ENCODE assay signal across 22 cellular contexts in the genomic region with DNA sequence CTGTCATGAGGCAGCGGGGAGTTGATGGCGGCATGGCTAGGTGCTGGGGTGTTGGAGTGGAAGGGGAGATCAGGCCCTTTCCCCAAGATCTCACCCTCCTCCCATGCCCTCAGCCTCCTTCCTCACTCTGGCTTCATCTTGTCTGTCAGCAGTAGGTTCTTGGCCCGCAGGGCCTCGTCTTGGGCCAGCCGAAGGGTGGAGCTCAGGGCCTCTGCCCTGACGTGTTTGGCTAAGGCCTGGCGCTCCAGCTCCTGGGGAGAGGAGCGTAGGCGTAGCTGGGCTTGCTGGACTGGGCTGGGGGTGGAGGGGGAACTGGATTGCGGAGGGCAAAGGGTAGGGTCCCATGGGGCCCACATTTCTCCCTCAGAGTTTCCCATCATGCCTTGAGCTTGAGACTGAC. TPM values are rescaled to one million over a fixed set of nuclear protein-coding genes. Genes with fewer than 3 reads are reported as not detected.
A peak's percentile ranks its signal among the peaks of the same experiment; 100 is the strongest.
DNase-seq lines count a peak whose midpoint lies in the region; ATAC-seq, FAIRE-seq and TF ChIP-seq lines count a peak whose summit lies in the region.
"Had no signal": no experiment of that assay in that cellular context is flagged by ENCODE, and none has a peak within 500 bp of the region (broad histone marks: within the 10 kb centered on the region; RNA-seq: fewer than 3 reads in every experiment).

No MANE protein-coding gene starts in this region.

- no peak overlapping the region for H2BK120ac ChIP-seq in IMR-90 (ENCODE audit: low read depth, low read length)
- peak overlapping the region; percentile 55 for H2BK120ac ChIP-seq in neuronal stem cell (ENCODE audit: low read depth, low read length)

- WGBS in A549 (ENCODE audit: missing lambda C conversion rate): 93% methylated on average over 10 of the region's 10 CpGs
- WGBS in IMR-90 (ENCODE audit: extremely low coverage in 2 of 2, insufficient read length in 1 of 2), 2 experiments: 62% methylated on average over 2 of the region's 10 CpGs; no CpG with 5 or more reads in 1 of the 2 experiments
- no CpG with 5 or more reads among the region's 10 CpGs for WGBS in neuronal stem cell (ENCODE audit: extremely low coverage in 2 of 2, insufficient read length in 2 of 2, insufficient replicate concordance in 1 of 2), 2 donors

- H4K5ac ChIP-seq in IMR-90 (ENCODE audit: low read depth, low read length): no peak overlapping the region

- TF ChIP-seq EP300 in A549 (IDR thresholded peaks at IDR 0.05): no peak

- H2BK20ac ChIP-seq in IMR-90 (ENCODE audit: low read depth, low read length): no peak overlapping the region

- H3K18ac ChIP-seq in IMR-90 (ENCODE audit: low read depth, low read length): no peak overlapping the region
- H3K18ac ChIP-seq in neuronal stem cell (ENCODE audit: low read length): peak overlapping the region; percentile 39

- H3K23ac ChIP-seq in IMR-90 (ENCODE audit: low read depth, low read length): no peak overlapping the region
- no peak overlapping the region for H3K23ac ChIP-seq in neuronal stem cell (ENCODE audit: low read depth, low read length, poor library complexity)

- no peaks in the 10 kb centered on the region for H3K4me1 ChIP-seq in A549
- no peaks in the 10 kb centered on the region for H3K4me1 ChIP-seq in IMR-90 (ENCODE audit: control insufficient read depth, insufficient read depth, low read length)
- H3K4me1 ChIP-seq in neuronal stem cell (ENCODE audit: control insufficient read depth in 2 of 2, insufficient read depth in 1 of 2, low read depth in 1 of 2, low read length in 2 of 2): no peaks in the 10 kb centered on the region
- no peaks in the 10 kb centered on the region for H3K4me1 ChIP-seq in kidney (ENCODE audit: control insufficient read depth in 1 of 2, insufficient read depth in 1 of 2, low read depth in 1 of 2, low read length in 2 of 2)
- H3K4me1 ChIP-seq: Caco-2 had no signal

- intact Hi-C loops in IMR-90 (cut with micrococcal nuclease): no loop called here
- intact Hi-C loops in kidney (cut with DNase I): no loop called here

- ATAC-seq in A549 (no peak), IMR-90 (ENCODE audit: low read depth) (no peak), GM18517 (IDR thresholded peaks at IDR 0.05; ENCODE audit: unreplicated experiment) (no peak)
- ATAC-seq: GM23338, HCT116 had no signal

- no peaks in the 10 kb centered on the region for H3K36me3 ChIP-seq in IMR-90 (ENCODE audit: control insufficient read depth, insufficient read depth, low read length)
- no peaks in the 10 kb centered on the region for H3K36me3 ChIP-seq in neuronal stem cell (replicated peaks in 1 of 2; ENCODE audit: control insufficient read depth in 2 of 2, insufficient read depth in 2 of 2, low read length in 2 of 2)
- H3K36me3 ChIP-seq in kidney (ENCODE audit: control insufficient read depth in 1 of 2, insufficient read depth in 2 of 2, low read length in 2 of 2): no peaks in the 10 kb centered on the region

- H3K9me3 ChIP-seq in A549 (no peaks in the 10 kb centered on the region), IMR-90 (ENCODE audit: control insufficient read depth, insufficient read depth, low read length) (no peaks in the 10 kb centered on the region), neuronal stem cell (replicated peaks in 1 of 2; ENCODE audit: control insufficient read depth in 2 of 2, insufficient read depth in 1 of 2, low read depth in 1 of 2, low read length in 2 of 2) (peaks cover 0 to under 1% of the 10 kb centered on the region in 2 donors), kidney (ENCODE audit: control insufficient read depth in 1 of 2, low read length in 2 of 2) (no peaks in the 10 kb centered on the region)
- H3K9me3 ChIP-seq: Caco-2 had no signal

- H3K27ac ChIP-seq in A549 (no peak overlapping the region), IMR-90 (ENCODE audit: insufficient read depth, low read length) (no peak overlapping the region), neuronal stem cell (replicated peaks; ENCODE audit: low read length) (no peak overlapping the region), kidney (ENCODE audit: low read depth in 2 of 2, low read length in 2 of 2) (no peak overlapping the region)
- H3K27ac ChIP-seq: C4-2B had no signal

- no peak overlapping the region for H3K56ac ChIP-seq in IMR-90 (ENCODE audit: extremely low read depth, insufficient read depth, low read length)

- CTCF ChIA-PET in A549 (lab: Yijun Ruan, JAX): interaction anchor here (1.4 to 1.6 kb wide), 2 partner anchors 12 to 59 kb away, joined by 3 to 6 read pairs; no protein-coding TSS in a partner anchor
- CTCF ChIA-PET in IMR-90 (lab: Yijun Ruan, JAX): no interaction called here

- H3K27me3 ChIP-seq in IMR-90 (ENCODE audit: control insufficient read depth, insufficient read depth, low read length): no peaks in the 10 kb centered on the region; the same call in 1 of the 2 replicates
- H3K27me3 ChIP-seq in neuronal stem cell (ENCODE audit: control insufficient read depth in 3 of 3, insufficient read depth in 3 of 3, low read depth in 1 of 3, low read length in 3 of 3): no peaks in the 10 kb centered on the region

- no peak for TF ChIP-seq RAD21 in A549 (conservative IDR thresholded peaks at IDR 0.05 in 1 of 2, IDR thresholded peaks at IDR 0.05 in 1 of 2)
- TF ChIP-seq RAD21 in IMR-90 (IDR thresholded peaks at IDR 0.05; ENCODE audit: low read length): no peak

- H4K20me1 ChIP-seq in IMR-90 (ENCODE audit: insufficient read depth, low read length): no peaks in the 10 kb centered on the region

- no peak overlapping the region for H3K9ac ChIP-seq in IMR-90 (ENCODE audit: low read depth, low read length)
- H3K9ac ChIP-seq in neuronal stem cell (ENCODE audit: low read depth, low read length, poor library complexity): peak overlapping the region; percentile 12
- no peak overlapping the region for H3K9ac ChIP-seq in kidney (ENCODE audit: low read length in 2 of 2)

- POLR2A ChIA-PET in A549 (lab: Yijun Ruan, JAX): no interaction called here
- POLR2A ChIA-PET in IMR-90 (lab: Charles Lee; ENCODE audit: unreplicated experiment): no interaction called here

- H2BK15ac ChIP-seq in IMR-90 (ENCODE audit: low read depth, low read length): no peak overlapping the region
- H2BK15ac ChIP-seq in neuronal stem cell (ENCODE audit: low read length): no peak overlapping the region

- no peak overlapping the region for H3K14ac ChIP-seq in IMR-90 (replicated peaks; ENCODE audit: low read depth, low read length)
- no peak overlapping the region for H3K14ac ChIP-seq in neuronal stem cell (ENCODE audit: low read length)

- in situ Hi-C loops in IMR-90 (cut with MboI; ENCODE audit: low sequenced_read_pairs): no loop called here

- FAIRE-seq in A549 (lab: Jason Lieb, UNC): no peak
- FAIRE-seq in kidney (lab: Jason Lieb, UNC): no peak
- FAIRE-seq: A204.1, D721Med, GM12892, GM18507, HTR-8/SVneo had no signal

- H3K79me1 ChIP-seq in IMR-90 (ENCODE audit: low read depth in 1 of 2, low read length in 2 of 2) (no peaks in the 10 kb centered on the region), neuronal stem cell (ENCODE audit: low read depth, low read length) (no peaks in the 10 kb centered on the region)

- peak overlapping the region; percentile 67 for H2AFZ ChIP-seq in IMR-90 (replicated peaks; ENCODE audit: low read length, poor library complexity)
- peak overlapping the region; percentile 79 for H2AFZ ChIP-seq in neuronal stem cell (ENCODE audit: low read length)
- H2AFZ ChIP-seq: GM23338 had no signal

- H4K8ac ChIP-seq in IMR-90 (ENCODE audit: low read depth in 2 of 2, low read length in 2 of 2): no peak overlapping the region
- no peak overlapping the region for H4K8ac ChIP-seq in neuronal stem cell (ENCODE audit: low read depth, low read length)

- H2BK12ac ChIP-seq in neuronal stem cell (ENCODE audit: low read length): no peak overlapping the region

- H3K4me3 ChIP-seq in A549 (no peak overlapping the region), IMR-90 (ENCODE audit: insufficient read depth, low read depth, low read length) (no peak overlapping the region), fibroblast of mammary gland (ENCODE audit: control insufficient read depth, low read depth, low read length) (no peak overlapping the region), neuronal stem cell (ENCODE audit: low read length in 2 of 2) (no peak overlapping the region), kidney (ENCODE audit: low read length in 2 of 2) (no peak overlapping the region)
- H3K4me3 ChIP-seq: GM23338 had no signal

- H2AK5ac ChIP-seq in IMR-90 (ENCODE audit: low read depth, low read length) (no peak overlapping the region), neuronal stem cell (ENCODE audit: low read depth, low read length) (no peak overlapping the region)

- no peak for DNase-seq in A549 (ENCODE audit: low read depth in 1 of 2, low spot score in 1 of 2)
- no peak for DNase-seq in IMR-90
- DNase-seq in fibroblast of mammary gland (ENCODE audit: low read depth): peak; percentile 34
- no peak for DNase-seq in neuronal stem cell (ENCODE audit: low spot score)
- no peak for DNase-seq in kidney
- no peak for DNase-seq in T-helper 2 cell
- DNase-seq: AML-193; Caco-2; CD4-positive, alpha-beta T cell; GDM1; H7; HFFc6 had no signal

- H3K4ac ChIP-seq in IMR-90 (ENCODE audit: low read depth, low read length) (no peak overlapping the region), neuronal stem cell (ENCODE audit: low read length) (no peak overlapping the region)

- dilution Hi-C loops in IMR-90 (cut with HindIII; ENCODE audit: low sequenced_read_pairs, unreplicated experiment): no loop called here

- TF ChIP-seq CTCF in A549 (IDR thresholded peaks at IDR 0.05) (no peak), IMR-90 (conservative IDR thresholded peaks at IDR 0.05; ENCODE audit: low read depth, low read length) (no peak), fibroblast of mammary gland (conservative IDR thresholded peaks at IDR 0.05; ENCODE audit: control insufficient read depth, insufficient read depth, low read depth, low read length) (no peak), kidney (IDR thresholded peaks at IDR 0.05; ENCODE audit: borderline replicate concordance, extremely low read depth, insufficient read depth) (no peak)

- peak overlapping the region; percentile 28 for H2AK9ac ChIP-seq in IMR-90 (replicated peaks; ENCODE audit: low read depth, low read length, poor library complexity)

- TF ChIP-seq POLR2A in A549 (IDR thresholded peaks at IDR 0.05; ENCODE audit: low read length) (peak; percentile 22; the same call in 1 of the 2 replicates), IMR-90 (IDR thresholded peaks at IDR 0.05; ENCODE audit: low read depth, low read length) (no peak)

- BruUV-seq in IMR-90 (replicated peaks; lab: Mats Ljungman, UMichigan): no TSS peak

- H3K4me2 ChIP-seq in A549: no peak overlapping the region
- no peak overlapping the region for H3K4me2 ChIP-seq in IMR-90 (ENCODE audit: low read depth, low read length)
- H3K4me2 ChIP-seq in neuronal stem cell (ENCODE audit: insufficient read depth, low read length, poor library complexity, severe bottlenecking): no peak overlapping the region
- H3K4me2 ChIP-seq: GM23338 had no signal

- no peak overlapping the region for H2BK5ac ChIP-seq in IMR-90 (ENCODE audit: low read depth, low read length, poor library complexity, severe bottlenecking)
- no peak overlapping the region for H2BK5ac ChIP-seq in neuronal stem cell (ENCODE audit: low read length)

- H3K9me1 ChIP-seq in IMR-90 (ENCODE audit: insufficient read depth, low read length): no peaks in the 10 kb centered on the region

- H4K91ac ChIP-seq in IMR-90 (ENCODE audit: insufficient read depth, low read depth, low read length) (no peak overlapping the region), neuronal stem cell (ENCODE audit: low read depth, low read length, poor library complexity) (no peak overlapping the region)

RNA-seq across cellular contexts. Expression of a gene that starts 23.2 kb away (rescaled TPM):
- polyA plus RNA-seq in A549 (2011; rRNA removed) (not detected in 2 replicates), A549 (2017; fragmentation: RNase III; extraction: RNeasy Plus Mini Kit Qiagen cat#74134 plus additional on column Dnase treatment) (not detected in 3 replicates), IMR-90 (2012; rRNA removed) (0.10 TPM in 1 of 2 replicates, not detected in the other), kidney (ENCODE audit: insufficient read depth, low read depth, low replicate concordance) (0.47 TPM)
- polyA plus RNA-seq in A549 (2012; cell fraction: cytosol; rRNA removed): 0.03 TPM in 1 of 2 replicates, not detected in the other
- 0.06 TPM in 1 of 2 replicates, not detected in the other for polyA plus RNA-seq in A549 (2012; cell fraction: nucleus; rRNA removed)
- polyA minus RNA-seq in A549 (2011; rRNA and poly(A)+ RNA removed): not detected in 2 replicates
- total RNA-seq in IMR-90 (2012; rRNA removed) (not detected in 2 replicates), kidney (0.50 TPM)
- 0.04 TPM in 1 of 2 replicates, not detected in the other for polyA plus RNA-seq in IMR-90 (2012; cell fraction: cytosol; rRNA removed)
- 0.07 and 0.18 TPM in 2 replicates for polyA plus RNA-seq in IMR-90 (2012; cell fraction: nucleus; rRNA removed; ENCODE audit: low replicate concordance)
- 0.31 TPM for polyA plus RNA-seq in neuronal stem cell (2013, experiment 1 of 2)
- polyA plus RNA-seq in neuronal stem cell (2013, experiment 2 of 2): 0.44 TPM
- total RNA-seq: Caco-2, GM23338, HFFc6 had no signal

RNA-seq across cellular contexts. Expression of a gene that starts 26.9 kb away (rescaled TPM):
- 36.6 and 41.6 TPM in 2 replicates for polyA plus RNA-seq in A549 (2011; rRNA removed)
- polyA plus RNA-seq in A549 (2012; cell fraction: cytosol; rRNA removed): 68.6 and 83.9 TPM in 2 replicates
- polyA plus RNA-seq in A549 (2012; cell fraction: nucleus; rRNA removed): 133 and 183 TPM in 2 replicates
- polyA plus RNA-seq in A549 (2017; fragmentation: RNase III; extraction: RNeasy Plus Mini Kit Qiagen cat#74134 plus additional on column Dnase treatment): 53.4 to 62.1 TPM (median 58.6 TPM) in 3 replicates
- 58.4 and 76.3 TPM in 2 replicates for polyA minus RNA-seq in A549 (2011; rRNA and poly(A)+ RNA removed)
- total RNA-seq in IMR-90 (2012; rRNA removed): 40.7 and 41.4 TPM in 2 replicates
- 122 and 136 TPM in 2 replicates for polyA plus RNA-seq in IMR-90 (2012; rRNA removed)
- 130 and 154 TPM in 2 replicates for polyA plus RNA-seq in IMR-90 (2012; cell fraction: cytosol; rRNA removed)
- polyA plus RNA-seq in IMR-90 (2012; cell fraction: nucleus; rRNA removed; ENCODE audit: low replicate concordance): 115 and 277 TPM in 2 replicates
- polyA plus RNA-seq in neuronal stem cell (2013, experiment 1 of 2): 65.3 TPM
- 66.4 TPM for polyA plus RNA-seq in neuronal stem cell (2013, experiment 2 of 2)
- total RNA-seq in kidney: 70.0 TPM
- polyA plus RNA-seq in kidney (ENCODE audit: insufficient read depth, low read depth, low replicate concordance): 32.0 TPM

RNA-seq across cellular contexts. Expression of a gene that starts 49.0 kb away (rescaled TPM):
- polyA plus RNA-seq in A549 (2011; rRNA removed): 8.2 and 8.5 TPM in 2 replicates
- 15.6 and 16.1 TPM in 2 replicates for polyA plus RNA-seq in A549 (2012; cell fraction: cytosol; rRNA removed)
- 7.5 and 8.5 TPM in 2 replicates for polyA plus RNA-seq in A549 (2012; cell fraction: nucleus; rRNA removed)
- polyA plus RNA-seq in A549 (2017; fragmentation: RNase III; extraction: RNeasy Plus Mini Kit Qiagen cat#74134 plus additional on column Dnase treatment): 13.7 to 17.1 TPM (median 15.4 TPM) in 3 replicates
- polyA minus RNA-seq in A549 (2011; rRNA and poly(A)+ RNA removed): 2.5 and 3.5 TPM in 2 replicates
- 14.2 and 14.7 TPM in 2 replicates for total RNA-seq in IMR-90 (2012; rRNA removed)
- polyA plus RNA-seq in IMR-90 (2012; rRNA removed): 53.1 and 56.1 TPM in 2 replicates
- polyA plus RNA-seq in IMR-90 (2012; cell fraction: cytosol; rRNA removed): 21.9 and 40.7 TPM in 2 replicates
- polyA plus RNA-seq in IMR-90 (2012; cell fraction: nucleus; rRNA removed; ENCODE audit: low replicate concordance): 314 and 515 TPM in 2 replicates
- polyA plus RNA-seq in neuronal stem cell (2013, experiment 1 of 2): 105 TPM
- polyA plus RNA-seq in neuronal stem cell (2013, experiment 2 of 2): 103 TPM
- 6.0 TPM for total RNA-seq in kidney
- 2.6 TPM for polyA plus RNA-seq in kidney (ENCODE audit: insufficient read depth, low read depth, low replicate concordance)
- polyA plus RNA-seq: IgD-negative memory B cell had no signal

RNA-seq across cellular contexts. Expression of a gene that starts 50.5 kb away (rescaled TPM):
- polyA plus RNA-seq in A549 (2011; rRNA removed) (2.0 and 2.9 TPM in 2 replicates), A549 (2017; fragmentation: RNase III; extraction: RNeasy Plus Mini Kit Qiagen cat#74134 plus additional on column Dnase treatment) (4.3 to 4.5 TPM (median 4.4 TPM) in 3 replicates), IMR-90 (2012; rRNA removed) (0.99 and 1.7 TPM in 2 replicates), kidney (ENCODE audit: insufficient read depth, low read depth, low replicate concordance) (0.60 TPM)
- 8.7 and 12.1 TPM in 2 replicates for polyA plus RNA-seq in A549 (2012; cell fraction: cytosol; rRNA removed)
- polyA plus RNA-seq in A549 (2012; cell fraction: nucleus; rRNA removed): 136 and 166 TPM in 2 replicates
- polyA minus RNA-seq in A549 (2011; rRNA and poly(A)+ RNA removed): 1.4 and 1.5 TPM in 2 replicates
- total RNA-seq in IMR-90 (2012; rRNA removed) (0.18 and 0.28 TPM in 2 replicates), kidney (2.1 TPM)
- 0.05 and 0.51 TPM in 2 replicates for polyA plus RNA-seq in IMR-90 (2012; cell fraction: cytosol; rRNA removed)
- polyA plus RNA-seq in IMR-90 (2012; cell fraction: nucleus; rRNA removed; ENCODE audit: low replicate concordance): 9.2 and 33.2 TPM in 2 replicates
- polyA plus RNA-seq in neuronal stem cell (2013, experiment 1 of 2): 1.7 TPM
- polyA plus RNA-seq in neuronal stem cell (2013, experiment 2 of 2): 2.0 TPM
